In the genomic region with DNA sequence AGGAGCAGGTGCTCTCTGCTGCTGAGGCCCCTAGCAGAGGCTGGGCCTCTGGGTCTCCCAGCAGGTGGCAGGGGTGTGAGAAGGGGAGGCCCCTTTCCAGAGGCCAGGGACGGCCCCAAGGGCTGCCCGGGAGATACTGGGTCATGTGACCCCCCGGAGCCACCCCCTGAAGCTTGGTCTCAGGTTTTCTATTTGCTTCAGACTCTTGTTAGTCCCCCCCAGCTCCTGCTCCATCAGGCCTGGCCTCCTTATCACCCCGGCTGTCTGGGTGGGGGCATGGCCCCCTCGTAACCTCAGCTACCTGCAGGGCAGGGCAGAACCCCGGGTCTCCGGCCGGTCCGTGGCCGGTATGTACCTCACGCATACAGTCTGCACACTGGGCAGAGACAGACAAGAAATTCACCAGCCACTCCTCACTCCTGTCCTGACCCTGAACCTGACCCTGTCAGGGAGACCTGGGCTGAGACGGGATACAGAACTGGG, we compare ENCODE assay signal across 1 cellular context.
TF ChIP-seq lines count a peak whose summit lies in the region.

No MANE protein-coding gene starts in this region.

TF ChIP-seq in HepG2, 621 proteins besides CTCF, POLR2A, EP300 and RAD21:
- TF ChIP-seq ONECUT2 (CRISPR knock-in tag; IDR thresholded peaks at IDR 0.05) (no peak), ZNF776 (CRISPR knock-in tag; IDR thresholded peaks at IDR 0.05) (no peak), GABPA (IDR thresholded peaks at IDR 0.05; ENCODE audit: low read depth, low read length) (no peak), GABPA (CRISPR knock-in tag; IDR thresholded peaks at IDR 0.05; ENCODE audit: low read depth) (no peak), ZNF775 (CRISPR knock-in tag; IDR thresholded peaks at IDR 0.05; ENCODE audit: borderline replicate concordance) (no peak), ZEB1 (IDR thresholded peaks at IDR 0.05; ENCODE audit: insufficient replicate concordance, low read depth) (no peak), MTF2 (CRISPR knock-in tag; IDR thresholded peaks at IDR 0.05; ENCODE audit: borderline replicate concordance) (no peak)
- TF ChIP-seq, protein P1, sequence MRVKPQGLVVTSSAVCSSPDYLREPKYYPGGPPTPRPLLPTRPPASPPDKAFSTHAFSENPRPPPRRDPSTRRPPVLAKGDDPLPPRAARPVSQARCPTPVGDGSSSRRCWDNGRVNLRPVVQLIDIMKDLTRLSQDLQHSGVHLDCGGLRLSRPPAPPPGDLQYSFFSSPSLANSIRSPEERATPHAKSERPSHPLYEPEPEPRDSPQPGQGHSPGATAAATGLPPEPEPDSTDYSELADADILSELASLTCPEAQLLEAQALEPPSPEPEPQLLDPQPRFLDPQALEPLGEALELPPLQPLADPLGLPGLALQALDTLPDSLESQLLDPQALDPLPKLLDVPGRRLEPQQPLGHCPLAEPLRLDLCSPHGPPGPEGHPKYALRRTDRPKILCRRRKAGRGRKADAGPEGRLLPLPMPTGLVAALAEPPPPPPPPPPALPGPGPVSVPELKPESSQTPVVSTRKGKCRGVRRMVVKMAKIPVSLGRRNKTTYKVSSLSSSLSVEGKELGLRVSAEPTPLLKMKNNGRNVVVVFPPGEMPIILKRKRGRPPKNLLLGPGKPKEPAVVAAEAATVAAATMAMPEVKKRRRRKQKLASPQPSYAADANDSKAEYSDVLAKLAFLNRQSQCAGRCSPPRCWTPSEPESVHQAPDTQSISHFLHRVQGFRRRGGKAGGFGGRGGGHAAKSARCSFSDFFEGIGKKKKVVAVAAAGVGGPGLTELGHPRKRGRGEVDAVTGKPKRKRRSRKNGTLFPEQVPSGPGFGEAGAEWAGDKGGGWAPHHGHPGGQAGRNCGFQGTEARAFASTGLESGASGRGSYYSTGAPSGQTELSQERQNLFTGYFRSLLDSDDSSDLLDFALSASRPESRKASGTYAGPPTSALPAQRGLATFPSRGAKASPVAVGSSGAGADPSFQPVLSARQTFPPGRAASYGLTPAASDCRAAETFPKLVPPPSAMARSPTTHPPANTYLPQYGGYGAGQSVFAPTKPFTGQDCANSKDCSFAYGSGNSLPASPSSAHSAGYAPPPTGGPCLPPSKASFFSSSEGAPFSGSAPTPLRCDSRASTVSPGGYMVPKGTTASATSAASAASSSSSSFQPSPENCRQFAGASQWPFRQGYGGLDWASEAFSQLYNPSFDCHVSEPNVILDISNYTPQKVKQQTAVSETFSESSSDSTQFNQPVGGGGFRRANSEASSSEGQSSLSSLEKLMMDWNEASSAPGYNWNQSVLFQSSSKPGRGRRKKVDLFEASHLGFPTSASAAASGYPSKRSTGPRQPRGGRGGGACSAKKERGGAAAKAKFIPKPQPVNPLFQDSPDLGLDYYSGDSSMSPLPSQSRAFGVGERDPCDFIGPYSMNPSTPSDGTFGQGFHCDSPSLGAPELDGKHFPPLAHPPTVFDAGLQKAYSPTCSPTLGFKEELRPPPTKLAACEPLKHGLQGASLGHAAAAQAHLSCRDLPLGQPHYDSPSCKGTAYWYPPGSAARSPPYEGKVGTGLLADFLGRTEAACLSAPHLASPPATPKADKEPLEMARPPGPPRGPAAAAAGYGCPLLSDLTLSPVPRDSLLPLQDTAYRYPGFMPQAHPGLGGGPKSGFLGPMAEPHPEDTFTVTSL (CRISPR knock-in tag; IDR thresholded peaks at IDR 0.05; ENCODE audit: borderline replicate concordance), result no peak
- TF ChIP-seq, protein P2, sequence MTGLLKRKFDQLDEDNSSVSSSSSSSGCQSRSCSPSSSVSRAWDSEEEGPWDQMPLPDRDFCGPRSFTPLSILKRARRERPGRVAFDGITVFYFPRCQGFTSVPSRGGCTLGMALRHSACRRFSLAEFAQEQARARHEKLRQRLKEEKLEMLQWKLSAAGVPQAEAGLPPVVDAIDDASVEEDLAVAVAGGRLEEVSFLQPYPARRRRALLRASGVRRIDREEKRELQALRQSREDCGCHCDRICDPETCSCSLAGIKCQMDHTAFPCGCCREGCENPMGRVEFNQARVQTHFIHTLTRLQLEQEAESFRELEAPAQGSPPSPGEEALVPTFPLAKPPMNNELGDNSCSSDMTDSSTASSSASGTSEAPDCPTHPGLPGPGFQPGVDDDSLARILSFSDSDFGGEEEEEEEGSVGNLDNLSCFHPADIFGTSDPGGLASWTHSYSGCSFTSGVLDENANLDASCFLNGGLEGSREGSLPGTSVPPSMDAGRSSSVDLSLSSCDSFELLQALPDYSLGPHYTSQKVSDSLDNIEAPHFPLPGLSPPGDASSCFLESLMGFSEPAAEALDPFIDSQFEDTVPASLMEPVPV (CRISPR knock-in tag; IDR thresholded peaks at IDR 0.05), result no peak
TF ChIP-seq in HepG2: peak in this region for 0.
